In genomic region chr4:163523791-163524365, GRCh38 we compare ENCODE assay signal across 23 cellular contexts. TPM values are rescaled to one million over a fixed set of nuclear protein-coding genes. Genes with fewer than 3 reads are reported as not detected.
"Had no signal": no experiment of that assay in that cellular context is flagged by ENCODE, and none has a peak within 500 bp of the region (broad histone marks: within the 10 kb centered on the region; RNA-seq: fewer than 3 reads in every experiment).

No MANE protein-coding gene starts in this region.

- H3K9me3 Mint-ChIP-seq: activated naive CD4-positive, alpha-beta T cell treated with anti-CD3 and anti-CD28 coated beads, Interleukin-2, amount 10 ng/mL, durations not matched to agents 7 days and 5 days; activated T-helper 2 cell treated with anti-CD3 and anti-CD28 coated beads, Interferon-gamma antibody, Interleukin-2, Interleukin-4, amounts not matched to agents 10 μg/mL and 5 μg/mL and 100 μg/mL, durations not matched to agents 14 hours and 24 hours and 36 hours; naive B cell; stimulated activated naive B cell treated with anti-CD40 and anti-IgM and Interleukin-4, amounts not matched to agents 10 μg/mL and 1 μg/mL and 100 μg/mL, for 72 hours had no signal

- H3K27me3 ChIP-seq: heart left ventricle, neutrophil, right atrium auricular region, tibial artery, vagina had no signal

- ATAC-seq: heart left ventricle; stimulated activated naive B cell treated with anti-CD40 and anti-IgM and Interleukin-4, amounts not matched to agents 10 μg/mL and 1 μg/mL and 100 μg/mL, for 72 hours had no signal

- H3K4me1 ChIP-seq: heart left ventricle, right atrium auricular region, tibial artery, vagina had no signal

- FAIRE-seq: frontal cortex had no signal

- DNase-seq: activated CD4-positive, alpha-beta T cell treated with anti-CD3 and anti-CD28 coated beads for 1 hour; activated CD4-positive, alpha-beta T cell treated with anti-CD3 and anti-CD28 coated beads, Interleukin-2, amount 50 U/mL, for 4 hours; activated naive CD4-positive, alpha-beta T cell treated with anti-CD3 and anti-CD28 coated beads, Interleukin-2, amount 10 ng/mL, durations not matched to agents 7 days and 5 days; heart left ventricle; naive B cell; posterior cingulate gyrus; stimulated activated CD4-positive, alpha-beta T cell treated with anti-CD3 and anti-CD28 coated beads, Interleukin-15, amount 100 ng/mL, for 24 hours; stimulated activated CD4-positive, alpha-beta T cell treated with anti-CD3 and anti-CD28 coated beads, Interleukin-4, amount 100 ng/mL, for 1 hour; stimulated activated naive B cell treated with anti-CD40 and anti-IgM and Interleukin-4, amounts not matched to agents 10 μg/mL and 1 μg/mL and 100 μg/mL, for 72 hours; T1000; tibial artery had no signal

- H3K27me3 Mint-ChIP-seq: activated naive CD4-positive, alpha-beta T cell treated with anti-CD3 and anti-CD28 coated beads, Interleukin-2, amount 10 ng/mL, durations not matched to agents 7 days and 5 days; naive B cell; stimulated activated naive B cell treated with anti-CD40 and anti-IgM and Interleukin-4, amounts not matched to agents 10 μg/mL and 1 μg/mL and 100 μg/mL, for 72 hours had no signal

- H3K4me3 Mint-ChIP-seq: activated naive CD4-positive, alpha-beta T cell treated with anti-CD3 and anti-CD28 coated beads, Interleukin-2, amount 10 ng/mL, durations not matched to agents 7 days and 5 days; naive B cell; stimulated activated naive B cell treated with anti-CD40 and anti-IgM and Interleukin-4, amounts not matched to agents 10 μg/mL and 1 μg/mL and 100 μg/mL, for 72 hours had no signal

- H3K27ac Mint-ChIP-seq: activated naive CD4-positive, alpha-beta T cell treated with anti-CD3 and anti-CD28 coated beads, Interleukin-2, amount 10 ng/mL, durations not matched to agents 7 days and 5 days; activated T-helper 2 cell treated with anti-CD3 and anti-CD28 coated beads, Interferon-gamma antibody, Interleukin-2, Interleukin-4, amounts not matched to agents 10 μg/mL and 5 μg/mL and 100 μg/mL, durations not matched to agents 14 hours and 24 hours and 36 hours; stimulated activated naive B cell treated with anti-CD40 and anti-IgM and Interleukin-4, amounts not matched to agents 10 μg/mL and 1 μg/mL and 100 μg/mL, for 72 hours had no signal

- H3K9me3 ChIP-seq: heart left ventricle, neutrophil, right atrium auricular region, tibial artery, vagina had no signal

- H3K27ac ChIP-seq: epithelial cell of prostate, heart left ventricle, neutrophil, right atrium auricular region, skin epidermis, tibial artery, vagina had no signal

- H3K4me3 ChIP-seq: heart left ventricle, lung, right atrium auricular region, skin epidermis, tibial artery, vagina had no signal

RNA-seq across cellular contexts. Expression of gene TKTL2, which starts 50.3 kb away (rescaled TPM):
- total RNA-seq: activated T-helper 2 cell treated with anti-CD3 and anti-CD28 coated beads, Interferon-gamma antibody, Interleukin-2, Interleukin-4, amounts not matched to agents 10 μg/mL and 5 μg/mL and 100 μg/mL, durations not matched to agents 14 hours and 24 hours and 36 hours; astrocyte; chondrocyte; dermis microvascular lymphatic vessel endothelial cell; fibroblast of lung; heart left ventricle; lung; right atrium auricular region; vagina had no signal
- polyA plus RNA-seq: fibroblast of lung, heart left ventricle had no signal
